In the genomic region with DNA sequence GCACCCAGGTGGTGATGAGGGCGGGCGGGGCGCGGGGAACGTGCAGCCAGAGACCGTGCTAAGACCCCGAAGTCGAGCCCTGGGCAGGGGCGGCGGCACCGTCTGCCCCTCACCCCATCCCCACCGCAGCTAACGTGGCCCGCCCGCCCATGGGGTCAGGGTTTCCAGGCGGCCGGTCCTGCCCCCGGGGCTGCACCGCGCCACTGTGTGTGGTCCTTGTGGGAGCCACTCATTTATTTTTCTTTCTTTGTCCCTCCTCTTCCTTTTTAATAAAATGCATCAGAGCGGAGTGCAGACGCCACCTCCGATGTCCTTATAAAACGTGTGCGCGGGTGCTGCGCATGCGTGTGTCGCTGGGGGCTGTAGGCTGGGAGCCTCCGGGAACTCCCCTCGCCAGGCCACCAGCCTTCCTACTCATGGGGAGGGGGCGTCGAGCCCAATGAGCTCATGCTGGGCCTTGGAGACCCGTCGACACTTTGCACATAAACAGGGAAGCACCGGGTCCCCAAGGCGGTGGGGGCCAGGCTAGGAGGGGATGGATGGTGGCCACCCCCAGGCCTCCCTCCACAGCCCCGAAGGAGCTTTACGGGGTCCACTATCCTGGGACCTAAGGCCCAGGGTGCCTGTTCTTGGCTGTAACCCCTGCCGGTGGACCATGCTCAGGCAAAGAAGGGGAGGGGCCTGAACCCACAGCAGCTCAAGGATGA, we compare ENCODE assay signal across 2 cellular contexts.
TF ChIP-seq lines count a peak whose summit lies in the region.

No MANE protein-coding gene starts in this region.

TF ChIP-seq in SK-N-SH, 30 proteins besides CTCF, POLR2A, EP300 and RAD21:
- TF ChIP-seq, protein P1, sequence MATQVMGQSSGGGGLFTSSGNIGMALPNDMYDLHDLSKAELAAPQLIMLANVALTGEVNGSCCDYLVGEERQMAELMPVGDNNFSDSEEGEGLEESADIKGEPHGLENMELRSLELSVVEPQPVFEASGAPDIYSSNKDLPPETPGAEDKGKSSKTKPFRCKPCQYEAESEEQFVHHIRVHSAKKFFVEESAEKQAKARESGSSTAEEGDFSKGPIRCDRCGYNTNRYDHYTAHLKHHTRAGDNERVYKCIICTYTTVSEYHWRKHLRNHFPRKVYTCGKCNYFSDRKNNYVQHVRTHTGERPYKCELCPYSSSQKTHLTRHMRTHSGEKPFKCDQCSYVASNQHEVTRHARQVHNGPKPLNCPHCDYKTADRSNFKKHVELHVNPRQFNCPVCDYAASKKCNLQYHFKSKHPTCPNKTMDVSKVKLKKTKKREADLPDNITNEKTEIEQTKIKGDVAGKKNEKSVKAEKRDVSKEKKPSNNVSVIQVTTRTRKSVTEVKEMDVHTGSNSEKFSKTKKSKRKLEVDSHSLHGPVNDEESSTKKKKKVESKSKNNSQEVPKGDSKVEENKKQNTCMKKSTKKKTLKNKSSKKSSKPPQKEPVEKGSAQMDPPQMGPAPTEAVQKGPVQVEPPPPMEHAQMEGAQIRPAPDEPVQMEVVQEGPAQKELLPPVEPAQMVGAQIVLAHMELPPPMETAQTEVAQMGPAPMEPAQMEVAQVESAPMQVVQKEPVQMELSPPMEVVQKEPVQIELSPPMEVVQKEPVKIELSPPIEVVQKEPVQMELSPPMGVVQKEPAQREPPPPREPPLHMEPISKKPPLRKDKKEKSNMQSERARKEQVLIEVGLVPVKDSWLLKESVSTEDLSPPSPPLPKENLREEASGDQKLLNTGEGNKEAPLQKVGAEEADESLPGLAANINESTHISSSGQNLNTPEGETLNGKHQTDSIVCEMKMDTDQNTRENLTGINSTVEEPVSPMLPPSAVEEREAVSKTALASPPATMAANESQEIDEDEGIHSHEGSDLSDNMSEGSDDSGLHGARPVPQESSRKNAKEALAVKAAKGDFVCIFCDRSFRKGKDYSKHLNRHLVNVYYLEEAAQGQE (IDR thresholded peaks at IDR 0.05; ENCODE audit: low read depth, low read length), result no peak
- TF ChIP-seq TCF12 (IDR thresholded peaks at IDR 0.05), result no peak

TF ChIP-seq in SK-N-SH treated with all-trans-retinoic acid at 6 μM for 48 hours, 23 proteins besides CTCF, POLR2A, EP300 and RAD21 (continued from another document):
- TF ChIP-seq, protein P2, sequence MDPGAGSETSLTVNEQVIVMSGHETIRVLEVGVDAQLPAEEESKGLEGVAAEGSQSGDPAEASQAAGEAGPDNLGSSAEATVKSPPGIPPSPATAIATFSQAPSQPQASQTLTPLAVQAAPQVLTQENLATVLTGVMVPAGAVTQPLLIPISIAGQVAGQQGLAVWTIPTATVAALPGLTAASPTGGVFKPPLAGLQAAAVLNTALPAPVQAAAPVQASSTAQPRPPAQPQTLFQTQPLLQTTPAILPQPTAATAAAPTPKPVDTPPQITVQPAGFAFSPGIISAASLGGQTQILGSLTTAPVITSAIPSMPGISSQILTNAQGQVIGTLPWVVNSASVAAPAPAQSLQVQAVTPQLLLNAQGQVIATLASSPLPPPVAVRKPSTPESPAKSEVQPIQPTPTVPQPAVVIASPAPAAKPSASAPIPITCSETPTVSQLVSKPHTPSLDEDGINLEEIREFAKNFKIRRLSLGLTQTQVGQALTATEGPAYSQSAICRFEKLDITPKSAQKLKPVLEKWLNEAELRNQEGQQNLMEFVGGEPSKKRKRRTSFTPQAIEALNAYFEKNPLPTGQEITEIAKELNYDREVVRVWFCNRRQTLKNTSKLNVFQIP (CRISPR knock-in tag; IDR thresholded peaks at IDR 0.05; ENCODE audit: borderline replicate concordance, low read depth), result no peak
- TF ChIP-seq CSDC2 (CRISPR knock-in tag; IDR thresholded peaks at IDR 0.05) (no peak), ESRRG (CRISPR knock-in tag; IDR thresholded peaks at IDR 0.05) (no peak), SNAI2 (CRISPR knock-in tag; IDR thresholded peaks at IDR 0.05) (no peak), ZC3H10 (CRISPR knock-in tag; IDR thresholded peaks at IDR 0.05) (no peak)
